In genomic region chr7:81267508-81267907, GRCh38 we compare ENCODE assay signal across 16 cellular contexts.
DNase-seq lines count a peak whose midpoint lies in the region; ATAC-seq, FAIRE-seq and TF ChIP-seq lines count a peak whose summit lies in the region.
"Had no signal": no experiment of that assay in that cellular context is flagged by ENCODE, and none has a peak within 500 bp of the region (broad histone marks: within the 10 kb centered on the region; RNA-seq: fewer than 3 reads in every experiment).

No MANE protein-coding gene starts in this region.

- FAIRE-seq in H54 (lab: Jason Lieb, UNC) (peak; percentile 30), RCC 7860 (lab: Jason Lieb, UNC) (no peak)
- FAIRE-seq: islet of Langerhans had no signal

- H3K27me3 ChIP-seq in vagina, result no peaks in the 10 kb centered on the region
- H3K27me3 ChIP-seq in transverse colon, result no peaks in the 10 kb centered on the region

- intact Hi-C loops in vagina (cut with DNase I), result no loop called here
- intact Hi-C loops in transverse colon (cut with DNase I; ENCODE audit: low total_unique reads), result no loop called here

- no peak overlapping the region for H3K4me3 ChIP-seq in fibroblast of mammary gland (ENCODE audit: control insufficient read depth, low read depth, low read length)
- no peak overlapping the region for H3K4me3 ChIP-seq in vagina
- no peak overlapping the region for H3K4me3 ChIP-seq in transverse colon
- H3K4me3 ChIP-seq: prostate gland had no signal

- H3K9me3 ChIP-seq in vagina (no peaks in the 10 kb centered on the region), transverse colon (no peaks in the 10 kb centered on the region)
- H3K9me3 ChIP-seq: prostate gland had no signal

- in situ Hi-C loops in transverse colon (cut with MboI; ENCODE audit: low pct_ligation_motif_present in 1 of 4, low pct_unique_long_range_greater_than_20kb in 1 of 4, low sequenced_read_pairs in 3 of 4), result loop anchor here in 1 of 4 donors (25.0 kb wide), 1 partner anchor 580 kb away; no protein-coding TSS in a partner anchor

- WGBS in transverse colon (ENCODE audit: low coverage in 1 of 2), 2 donors, result 74 to 83% methylated on average over 1 to 2 of the region's 2 CpGs

- H3K27ac ChIP-seq in vagina (no peak overlapping the region), transverse colon (no peak overlapping the region)
- H3K27ac ChIP-seq: prostate gland had no signal

- TF ChIP-seq CTCF in fibroblast of mammary gland (conservative IDR thresholded peaks at IDR 0.05; ENCODE audit: control insufficient read depth, insufficient read depth, low read depth, low read length) (no peak), vagina (IDR thresholded peaks at IDR 0.05) (no peak), transverse colon (IDR thresholded peaks at IDR 0.05) (no peak)

- H3K4me1 ChIP-seq in vagina (no peaks in the 10 kb centered on the region), transverse colon (no peaks in the 10 kb centered on the region)
- H3K4me1 ChIP-seq: prostate gland had no signal

- TF ChIP-seq EP300 in transverse colon (IDR thresholded peaks at IDR 0.05; ENCODE audit: low read depth), result no peak

- DNase-seq in A172 (ENCODE audit: low spot score) (peak; percentile 46), H54 (ENCODE audit: insufficient read length, low spot score) (no peak), RCC 7860 (ENCODE audit: low spot score) (peak; percentile 23), fibroblast of mammary gland (ENCODE audit: low read depth) (peak; percentile 97), vagina (ENCODE audit: extremely low spot score in 2 of 2) (no peak), transverse colon (no peak), ureter (ENCODE audit: low spot score) (no peak)
- DNase-seq: activated CD4-positive, alpha-beta T cell treated with anti-CD3 and anti-CD28 coated beads, Interleukin-2, amount 50 U/mL, for 4 hours; amygdala; H7; Kasumi-1; NCI-H2227 treated with DMSO at 0.1 percent for 48 hours; stimulated activated CD4-positive, alpha-beta T cell treated with anti-CD3 and anti-CD28 coated beads, Interleukin-2, amount 100 ng/mL, for 24 hours had no signal

- ATAC-seq in GM18517 (IDR thresholded peaks at IDR 0.05; ENCODE audit: unreplicated experiment), result no peak

- H3K36me3 ChIP-seq in vagina, result no peaks in the 10 kb centered on the region
- H3K36me3 ChIP-seq in transverse colon, result no peaks in the 10 kb centered on the region
- H3K36me3 ChIP-seq: prostate gland had no signal

- TF ChIP-seq POLR2A in H54 (IDR thresholded peaks at IDR 0.05; ENCODE audit: low read depth, low read length) (no peak), vagina (IDR thresholded peaks at IDR 0.05) (no peak), transverse colon (IDR thresholded peaks at IDR 0.05) (no peak)

Comparison
In these comparisons a context has a peak if more than half of its experiments do, and no peak if none do; other contexts are left out.
1. DNase-seq: peak in A172 (single experiment), RCC 7860 (single experiment) and fibroblast of mammary gland (single experiment); none in H54 (single experiment), vagina (0 of 2), transverse colon (single experiment) and ureter (single experiment).